Comparison of ENCODE assay signal across 11 cellular contexts in the genomic region with DNA sequence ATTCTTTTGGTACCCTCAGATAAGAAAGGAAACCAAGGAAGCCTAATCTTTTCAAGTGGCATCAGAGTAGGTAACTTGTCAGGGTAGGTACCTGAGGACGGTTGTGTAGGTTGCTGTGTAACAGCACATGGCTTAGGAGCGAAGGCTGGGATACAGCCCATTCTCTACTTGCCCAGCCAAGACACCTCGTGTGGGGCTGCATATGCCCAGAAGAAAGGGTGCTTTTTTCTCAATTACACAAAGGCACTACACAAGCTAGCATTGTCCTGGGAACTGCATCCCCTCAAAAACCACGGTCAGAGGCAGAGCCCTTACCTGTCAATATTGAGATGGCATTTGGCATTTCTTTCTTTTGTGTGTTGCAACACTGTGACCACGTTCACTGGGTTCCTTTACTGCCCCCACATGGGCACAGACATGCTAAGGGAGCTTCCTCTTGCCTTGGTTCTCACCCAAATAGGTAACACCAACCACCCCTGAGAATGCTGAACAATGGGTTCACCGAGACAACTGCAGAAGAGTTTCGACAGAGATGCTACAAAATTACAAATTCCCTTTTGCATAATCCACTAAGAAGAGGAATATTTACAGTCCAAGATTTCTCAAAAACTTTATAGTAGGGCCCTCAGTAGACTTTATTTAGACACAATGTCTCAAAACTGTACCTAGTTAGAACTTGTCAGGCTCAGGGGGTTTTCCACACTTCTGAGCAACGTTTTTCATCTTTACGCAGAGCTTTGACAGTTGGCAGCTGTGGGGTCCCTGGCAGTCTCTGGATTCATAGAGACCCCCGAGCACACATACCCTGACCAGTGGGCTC. TPM values are rescaled to one million over a fixed set of nuclear protein-coding genes. Genes with fewer than 3 reads are reported as not detected.
DNase-seq lines count a peak whose midpoint lies in the region; ATAC-seq and TF ChIP-seq lines count a peak whose summit lies in the region.
"Had no signal": no experiment of that assay in that cellular context is flagged by ENCODE, and none has a peak within 500 bp of the region (broad histone marks: within the 10 kb centered on the region; RNA-seq: fewer than 3 reads in every experiment).

No MANE protein-coding gene starts in this region.

- H3K9me3 Mint-ChIP-seq in CD14-positive monocyte, result peaks cover 0 to 1% (median 0%) of the 10 kb centered on the region in 7 donors

- H3K4me1 Mint-ChIP-seq in CD14-positive monocyte, result peaks cover 17% of the 10 kb centered on the region

- no peaks in the 10 kb centered on the region for H3K36me3 ChIP-seq in KMS-11 (ENCODE audit: insufficient read depth)
- H3K36me3 ChIP-seq: neutrophil had no signal

- peak; percentile 29 for DNase-seq in activated T-cell treated with anti-CD3 and anti-CD28 coated beads, Interleukin-2, amount 50 U/mL, for 1 hour
- no peak for DNase-seq in activated T-cell treated with anti-CD3 and anti-CD28 coated beads for 4 hours
- DNase-seq in stimulated activated CD8-positive, alpha-beta memory T cell treated with anti-CD3 and anti-CD28 coated beads, Interleukin-4, amount 100 ng/mL, for 48 hours, result peak; percentile 45
- DNase-seq in NCI-H1092 treated with DMSO at 0.1 percent for 48 hours (lab: John Stamatoyannopoulos, UW), result no peak
- no peak for DNase-seq in CD14-positive monocyte (ENCODE audit: low spot score)
- no peak for DNase-seq in NK-92 treated with Interleukin-12 subunit alpha and Interleukin-12 subunit beta, amount 100 ng/mL, for 24 hours (lab: John Stamatoyannopoulos, UW)
- DNase-seq: activated B cell treated with CpG ODN at 0.5 μM for 24 hours, erythroblast had no signal

- no peak overlapping the region for H3K27ac ChIP-seq in KMS-11
- H3K27ac ChIP-seq: neutrophil had no signal

- H3K27me3 ChIP-seq in KMS-11 (ENCODE audit: insufficient read depth, low read depth), result no peaks in the 10 kb centered on the region
- H3K27me3 ChIP-seq: neutrophil had no signal

- no peak overlapping the region for H3K4me3 Mint-ChIP-seq in CD14-positive monocyte

- H3K36me3 Mint-ChIP-seq in CD14-positive monocyte, result no peaks in the 10 kb centered on the region

- H3K9ac ChIP-seq in KMS-11, result no peak overlapping the region

- no peaks in the 10 kb centered on the region for H4K20me1 ChIP-seq in KMS-11 (ENCODE audit: insufficient read depth)

- peak overlapping the region in 1 of 7 donors; percentile 11 for H3K27ac Mint-ChIP-seq in CD14-positive monocyte

- no peak overlapping the region; the same call in 1 of the 2 replicates for H3K4me2 ChIP-seq in KMS-11

- H3K27me3 Mint-ChIP-seq in CD14-positive monocyte (ENCODE audit: low read depth in 3 of 3), result peaks cover under 1 to 3% (median 1%) of the 10 kb centered on the region in 3 donors
- H3K27me3 Mint-ChIP-seq: activated B cell treated with CpG ODN at 0.5 μM for 24 hours had no signal

- no peaks in the 10 kb centered on the region for H3K79me2 ChIP-seq in KMS-11 (ENCODE audit: insufficient read depth, low read depth)

- H3K4me1 ChIP-seq in KMS-11 (ENCODE audit: low read depth, poor library complexity, severe bottlenecking), result peaks cover 24% of the 10 kb centered on the region

- no peak overlapping the region for H3K4me3 ChIP-seq in KMS-11 (IDR thresholded peaks at IDR 0.05; ENCODE audit: insufficient read depth, low read depth, low read length)

- peak overlapping the region; percentile 20; the same call in 1 of the 2 replicates for H2AFZ ChIP-seq in KMS-11 (ENCODE audit: low read depth)

- TF ChIP-seq CTCF in KMS-11 (conservative IDR thresholded peaks at IDR 0.05; ENCODE audit: low read depth, low read length) (no peak; the same call in 1 of the 2 replicates), CD14-positive monocyte (IDR thresholded peaks at IDR 0.05) (no peak)

- peak; percentile 85 for ATAC-seq in GM21825 (IDR thresholded peaks at IDR 0.05; ENCODE audit: unreplicated experiment)

- intact Hi-C loops in CD14-positive monocyte (cut with micrococcal nuclease), result loop anchor here in 1 of 2 donors (10.0 kb wide), 1 partner anchor 55 kb away; no protein-coding TSS in a partner anchor

RNA-seq across cellular contexts. Expression of a gene that starts 35.8 kb away (rescaled TPM):
- under 1 TPM in 1 of 2 donors, not detected in 1; 0.20 TPM for polyA plus RNA-seq in CD14-positive monocyte

Comparison
In these comparisons a context has a peak if more than half of its experiments do, and no peak if none do; other contexts are left out.
1. DNase-seq: peak in activated T-cell treated with anti-CD3 and anti-CD28 coated beads, Interleukin-2, amount 50 U/mL, for 1 hour (single experiment) and stimulated activated CD8-positive, alpha-beta memory T cell treated with anti-CD3 and anti-CD28 coated beads, Interleukin-4, amount 100 ng/mL, for 48 hours (single experiment); none in activated T-cell treated with anti-CD3 and anti-CD28 coated beads for 4 hours (single experiment), NCI-H1092 treated with DMSO at 0.1 percent for 48 hours (single experiment), CD14-positive monocyte (single experiment) and NK-92 treated with Interleukin-12 subunit alpha and Interleukin-12 subunit beta, amount 100 ng/mL, for 24 hours (single experiment).